In genomic region chr5:72925336-72926010, GRCh38 we compare ENCODE assay signal across 23 cellular contexts.
"Had no signal": no experiment of that assay in that cellular context is flagged by ENCODE, and none has a peak within 500 bp of the region (broad histone marks: within the 10 kb centered on the region; RNA-seq: fewer than 3 reads in every experiment).

No MANE protein-coding gene starts in this region.

- H3K9me3 ChIP-seq: SJSA1 had no signal

- H3K36me3 ChIP-seq: SJSA1 had no signal

- H3K27ac ChIP-seq: HL-60, SJSA1, SK-N-MC had no signal

- H3K4me3 ChIP-seq: SJSA1, SK-N-MC had no signal

- H3K27me3 ChIP-seq: SJSA1 had no signal

- DNase-seq: KBM-7, MV-4-11, NCI-H1048, NCI-H1105, NCI-H1417 treated with DMSO at 0.1 percent for 48 hours, NCI-H146, NCI-H1694 treated with DMSO at 0.1 percent for 48 hours, NCI-H1930, NCI-H2081, NCI-H2107, NCI-H2171, NCI-H226, NCI-H446, NCI-H510A, NCI-H524 treated with DMSO at 0.1 percent for 48 hours, NCI-H69, NCI-H774, Right ventricle myocardium superior, RPMI8226, SIG-M5 had no signal
